In genomic region chr2:125867908-125868307, GRCh38 we compare ENCODE assay signal across 37 cellular contexts.
DNase-seq lines count a peak whose midpoint lies in the region; ATAC-seq, FAIRE-seq and TF ChIP-seq lines count a peak whose summit lies in the region.
"Had no signal": no experiment of that assay in that cellular context is flagged by ENCODE, and none has a peak within 500 bp of the region (broad histone marks: within the 10 kb centered on the region; RNA-seq: fewer than 3 reads in every experiment).

No MANE protein-coding gene starts in this region.

- CTCF ChIA-PET in HepG2 (lab: Yijun Ruan, JAX; ENCODE audit: low intra/inter-chr PET ratio, low total read pairs), result no interaction called here

- TF ChIP-seq RAD21 in liver (IDR thresholded peaks at IDR 0.05) (peak in 1 of 2 donors; percentile 29), HepG2 (CRISPR knock-in tag; IDR thresholded peaks at IDR 0.05) (no peak)

- WGBS in liver, result 58% methylated on average over 4 of the region's 4 CpGs
- WGBS in HepG2 (ENCODE audit: low lambda C conversion rate), result 21% methylated on average over 4 of the region's 4 CpGs
- 39% methylated on average over 4 of the region's 4 CpGs for WGBS in right lobe of liver (ENCODE audit: insufficient coverage, low coverage, low lambda C conversion rate, missing lambda C conversion rate)
- WGBS in trophoblast cell (ENCODE audit: extremely low coverage, insufficient coverage, insufficient read length), result no CpG with 5 or more reads among the region's 4 CpGs

- no peak overlapping the region for H3K14ac ChIP-seq in trophoblast cell (ENCODE audit: low read length)

- H3K9me3 ChIP-seq in liver (ENCODE audit: control insufficient read depth in 4 of 4, low read length in 3 of 4) (peaks cover 0 to 3% (median 0%) of the 10 kb centered on the region in 4 donors), HepG2 (ENCODE audit: low read length) (peaks cover 63% of the 10 kb centered on the region), right lobe of liver (no peaks in the 10 kb centered on the region), trophoblast cell (ENCODE audit: insufficient read depth, low read depth, low read length) (no peaks in the 10 kb centered on the region)
- H3K9me3 ChIP-seq: A549, BE2C, BLaER1, Caco-2 had no signal

- peak overlapping the region; percentile 21 for H2BK5ac ChIP-seq in trophoblast cell (ENCODE audit: low read depth, low read length, poor library complexity)

- H3K27ac ChIP-seq in liver (ENCODE audit: low read depth in 1 of 2, low read length in 2 of 2), result no peak overlapping the region
- no peak overlapping the region for H3K27ac ChIP-seq in HepG2 (ENCODE audit: extremely low read length, insufficient read depth, low read length)
- H3K27ac ChIP-seq in right lobe of liver, result no peak overlapping the region
- no peak overlapping the region for H3K27ac ChIP-seq in trophoblast cell (ENCODE audit: low read depth, low read length)
- H3K27ac ChIP-seq: 22Rv1; A549; BLaER1; BLaER1 treated with 17β-estradiol and CSF1 and Interleukin-3, amounts not matched to agents 10 nM and 100 nM; C4-2B had no signal

- peak overlapping the region; percentile 76 for H2BK12ac ChIP-seq in trophoblast cell (ENCODE audit: low read length)

- DNase-seq in HepG2 (ENCODE audit: low spot score), result no peak
- peak; percentile 48 for DNase-seq in left lobe of liver (ENCODE audit: low spot score)
- peak in 1 of 3 donors; percentile 43 for DNase-seq in right lobe of liver
- DNase-seq in trophoblast cell, result no peak
- no peak for DNase-seq in activated naive CD4-positive, alpha-beta T cell treated with anti-CD3 and anti-CD28 coated beads, Interleukin-2, amount 50 U/mL, for 72 hours (ENCODE audit: low spot score in 2 of 2)
- no peak for DNase-seq in HPDE6-E6E7 (ENCODE audit: extremely low spot score)
- DNase-seq in HT-29 (ENCODE audit: low spot score), result no peak
- DNase-seq: 8988T; ACHN; AML-193; BE2C; C1 segment of cervical spinal cord; Caco-2; Calu3; CD4-positive, alpha-beta memory T cell; CD4-positive, alpha-beta T cell; CD4-positive, CD25-positive, alpha-beta regulatory T cell; CD8-positive, alpha-beta T cell; COR-L47; DMS 273 treated with DMSO at 0.1 percent for 48 hours; DMS153; DMS53; DMS79; DMS79 treated with DMSO at 0.1 percent for 48 hours; DND-41; EL had no signal

- no peaks in the 10 kb centered on the region for H3K27me3 ChIP-seq in liver (ENCODE audit: control insufficient read depth in 4 of 4, insufficient read depth in 4 of 4, low read length in 3 of 4)
- no peaks in the 10 kb centered on the region for H3K27me3 ChIP-seq in HepG2 (ENCODE audit: control insufficient read depth in 1 of 2, insufficient read depth in 2 of 2, low read length in 2 of 2)
- no peaks in the 10 kb centered on the region for H3K27me3 ChIP-seq in right lobe of liver
- no peaks in the 10 kb centered on the region for H3K27me3 ChIP-seq in trophoblast cell (ENCODE audit: insufficient read depth, low read length)
- H3K27me3 ChIP-seq: BE2C; BLaER1; BLaER1 treated with 17β-estradiol and CSF1 and Interleukin-3, amounts not matched to agents 10 nM and 100 nM had no signal

- no peak for TF ChIP-seq CTCF in liver (IDR thresholded peaks at IDR 0.05; ENCODE audit: low read depth, low read length, missing input control)
- no peak for TF ChIP-seq CTCF in HepG2 (CRISPR knock-in tag; IDR thresholded peaks at IDR 0.05)
- no peak for TF ChIP-seq CTCF in right lobe of liver (IDR thresholded peaks at IDR 0.05)

- no peaks in the 10 kb centered on the region for H3K36me3 ChIP-seq in liver (ENCODE audit: control insufficient read depth in 4 of 4, insufficient read depth in 3 of 4, low read depth in 1 of 4, low read length in 3 of 4)
- no peaks in the 10 kb centered on the region for H3K36me3 ChIP-seq in HepG2 (replicated peaks in 1 of 2; ENCODE audit: control insufficient read depth in 1 of 2, insufficient read depth in 2 of 2, low read length in 2 of 2)
- H3K36me3 ChIP-seq in right lobe of liver, result no peaks in the 10 kb centered on the region
- no peaks in the 10 kb centered on the region for H3K36me3 ChIP-seq in trophoblast cell (ENCODE audit: control insufficient read depth in 1 of 2, insufficient read depth in 2 of 2, low read length in 2 of 2)
- H3K36me3 ChIP-seq: BE2C; BLaER1; BLaER1 treated with 17β-estradiol and CSF1 and Interleukin-3, amounts not matched to agents 10 nM and 100 nM had no signal

- BruUV-seq in HepG2 (replicated peaks; lab: Mats Ljungman, UMichigan), result no TSS peak

- no peak overlapping the region for H3K18ac ChIP-seq in trophoblast cell (ENCODE audit: low read length)

- TF ChIP-seq EP300 in HepG2 (IDR thresholded peaks at IDR 0.05; ENCODE audit: low read depth in 2 of 2, low read length in 2 of 2), result no peak
- no peak for TF ChIP-seq EP300 in HepG2 (CRISPR knock-in tag; IDR thresholded peaks at IDR 0.05; ENCODE audit: borderline replicate concordance)

- no peak overlapping the region for H3K23ac ChIP-seq in trophoblast cell (ENCODE audit: low read length)

- H4K20me1 ChIP-seq in HepG2 (ENCODE audit: insufficient read depth, low read length), result no peaks in the 10 kb centered on the region
- H4K20me1 ChIP-seq: BLaER1; BLaER1 treated with 17β-estradiol and CSF1 and Interleukin-3, amounts not matched to agents 10 nM and 100 nM had no signal

- H2AK5ac ChIP-seq in trophoblast cell (ENCODE audit: low read length), result no peak overlapping the region

- H3K9ac ChIP-seq in liver (ENCODE audit: low read depth in 1 of 2, low read length in 2 of 2) (no peak overlapping the region), HepG2 (ENCODE audit: insufficient read depth, low read depth, low read length) (no peak overlapping the region), trophoblast cell (ENCODE audit: low read length) (no peak overlapping the region)
- H3K9ac ChIP-seq: BLaER1; BLaER1 treated with 17β-estradiol and CSF1 and Interleukin-3, amounts not matched to agents 10 nM and 100 nM had no signal

- H3K79me1 ChIP-seq in trophoblast cell (ENCODE audit: low read length), result peaks cover 12% of the 10 kb centered on the region

- H3K4ac ChIP-seq in trophoblast cell (ENCODE audit: low read depth, low read length), result no peak overlapping the region

- H2BK120ac ChIP-seq in trophoblast cell (ENCODE audit: insufficient read depth, low read length, poor library complexity), result no peak overlapping the region

- FAIRE-seq in HepG2 (lab: Jason Lieb, UNC), result no peak
- FAIRE-seq: A204.1, A549, D721Med had no signal

- H3K36me3 Mint-ChIP-seq in activated naive CD4-positive, alpha-beta T cell treated with anti-CD3 and anti-CD28 coated beads, Interleukin-2, amount 50 U/mL, for 72 hours, result no peaks in the 10 kb centered on the region
- H3K36me3 Mint-ChIP-seq: CD14-positive monocyte; CD4-positive, alpha-beta memory T cell; CD4-positive, CD25-positive, alpha-beta regulatory T cell; CD8-positive, alpha-beta memory T cell; CD8-positive, alpha-beta T cell had no signal

- H3K4me3 ChIP-seq in liver (ENCODE audit: low read depth in 1 of 3, low read length in 3 of 3) (no peak overlapping the region), HepG2 (replicated peaks in 1 of 3; ENCODE audit: insufficient read depth in 1 of 3, low read depth in 2 of 3, low read length in 3 of 3) (no peak overlapping the region), right lobe of liver (no peak overlapping the region), trophoblast cell (ENCODE audit: low read depth, low read length) (no peak overlapping the region)
- H3K4me3 ChIP-seq: A549; BLaER1; BLaER1 treated with 17β-estradiol and CSF1 and Interleukin-3, amounts not matched to agents 10 nM and 100 nM had no signal

- POLR2A ChIA-PET in HepG2 (lab: Yijun Ruan, JAX), result no interaction called here

- no peak overlapping the region for H4K91ac ChIP-seq in trophoblast cell (ENCODE audit: low read depth, low read length)

- H3K4me2 ChIP-seq in HepG2 (ENCODE audit: low read depth, low read length), result no peak overlapping the region
- H3K4me2 ChIP-seq in trophoblast cell (ENCODE audit: low read length), result no peak overlapping the region
- H3K4me2 ChIP-seq: A549; BLaER1; BLaER1 treated with 17β-estradiol and CSF1 and Interleukin-3, amounts not matched to agents 10 nM and 100 nM had no signal

- no peaks in the 10 kb centered on the region for H3K79me2 ChIP-seq in HepG2 (ENCODE audit: insufficient read depth, low read length)
- H3K79me2 ChIP-seq in trophoblast cell (ENCODE audit: control insufficient read depth, insufficient read depth, low read length, poor library complexity), result no peaks in the 10 kb centered on the region

- H3K27ac Mint-ChIP-seq in activated naive CD4-positive, alpha-beta T cell treated with anti-CD3 and anti-CD28 coated beads, Interleukin-2, amount 50 U/mL, for 72 hours, result no peak overlapping the region
- H3K27ac Mint-ChIP-seq: B cell; CD14-positive monocyte; CD4-positive, alpha-beta memory T cell; CD4-positive, alpha-beta T cell; CD8-positive, alpha-beta memory T cell; CD8-positive, alpha-beta T cell had no signal

- no peaks in the 10 kb centered on the region for H3K9me3 Mint-ChIP-seq in activated naive CD4-positive, alpha-beta T cell treated with anti-CD3 and anti-CD28 coated beads, Interleukin-2, amount 50 U/mL, for 72 hours

- TF ChIP-seq POLR2A in HepG2 (IDR thresholded peaks at IDR 0.05; ENCODE audit: insufficient read depth in 1 of 2, low read depth in 2 of 2, low read length in 2 of 2) (no peak), right lobe of liver (IDR thresholded peaks at IDR 0.05) (no peak)

- intact Hi-C loops in HepG2 (cut with micrococcal nuclease; ENCODE audit: unreplicated experiment) (no loop called here), right lobe of liver (cut with DNase I) (no loop called here)

- no peak overlapping the region for H4K12ac ChIP-seq in trophoblast cell (ENCODE audit: low read depth, low read length)

- H3K4me1 ChIP-seq in liver (ENCODE audit: control insufficient read depth in 4 of 4, insufficient read depth in 4 of 4, low read length in 3 of 4) (peaks cover 0 to 3% (median under 1%) of the 10 kb centered on the region in 4 donors), HepG2 (ENCODE audit: insufficient read depth, low read length) (no peaks in the 10 kb centered on the region), right lobe of liver (peaks cover 0 to 15% (median 0%) of the 10 kb centered on the region in 4 donors), trophoblast cell (ENCODE audit: control insufficient read depth in 1 of 2, insufficient read depth in 2 of 2, low read length in 2 of 2) (no peaks in the 10 kb centered on the region)
- H3K4me1 ChIP-seq: A549; BE2C; BLaER1; BLaER1 treated with 17β-estradiol and CSF1 and Interleukin-3, amounts not matched to agents 10 nM and 100 nM; Caco-2 had no signal

- ATAC-seq in HepG2 (no peak), left lobe of liver (peak; percentile 89), right lobe of liver (peak; percentile 23 to 92 (median 76))
- ATAC-seq in activated naive CD4-positive, alpha-beta T cell treated with anti-CD3 and anti-CD28 coated beads, Interleukin-2, amount 50 U/mL, for 72 hours, result no peak
- ATAC-seq: A549; CD8-positive, alpha-beta T cell had no signal

- no peak overlapping the region for H4K8ac ChIP-seq in trophoblast cell (ENCODE audit: low read depth, low read length)

- H2AFZ ChIP-seq in HepG2 (ENCODE audit: low read length), result no peak overlapping the region
- no peak overlapping the region for H2AFZ ChIP-seq in trophoblast cell (ENCODE audit: insufficient read depth, low read length, poor library complexity)

- in situ Hi-C loops in HepG2 (cut with HindIII; ENCODE audit: extremely low pct_ligation_motif_present, low pct_unique_long_range_greater_than_20kb), result no loop called here

TF ChIP-seq in liver, 16 proteins besides CTCF, POLR2A, EP300 and RAD21 (continues in another document):
- TF ChIP-seq FOXA2 (IDR thresholded peaks at IDR 0.05), result peak; percentile 20

Comparison
In these comparisons a context has a peak if more than half of its experiments do, and no peak if none do; other contexts are left out.
1. ATAC-seq: peak in left lobe of liver (single experiment) and right lobe of liver (4 of 4); none in HepG2 (single experiment) and activated naive CD4-positive, alpha-beta T cell treated with anti-CD3 and anti-CD28 coated beads, Interleukin-2, amount 50 U/mL, for 72 hours (0 of 2).